In the genomic region with DNA sequence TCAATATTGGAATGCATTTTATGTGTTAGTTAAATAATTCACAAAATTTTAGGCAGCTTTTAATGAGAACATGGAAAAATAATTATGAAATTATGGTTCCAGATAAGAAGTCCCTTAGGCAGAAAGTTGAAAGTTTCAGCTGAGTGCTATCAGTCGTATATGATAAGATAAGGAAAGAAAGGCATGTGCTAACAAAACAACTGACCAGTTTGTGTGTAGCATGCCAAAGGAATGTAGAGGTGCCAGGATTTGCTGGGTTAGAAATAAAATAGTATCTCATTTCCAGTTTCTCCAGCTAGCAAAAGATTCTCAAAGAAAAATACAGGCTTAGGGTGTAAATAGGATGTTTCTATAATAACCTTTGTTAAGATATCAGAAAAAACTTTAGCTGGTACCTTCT, we compare ENCODE assay signal across 27 cellular contexts.
DNase-seq lines count a peak whose midpoint lies in the region; ATAC-seq, FAIRE-seq and TF ChIP-seq lines count a peak whose summit lies in the region.
"Had no signal": no experiment of that assay in that cellular context is flagged by ENCODE, and none has a peak within 500 bp of the region (broad histone marks: within the 10 kb centered on the region; RNA-seq: fewer than 3 reads in every experiment).

No MANE protein-coding gene starts in this region.

- no peaks in the 10 kb centered on the region for H3K9me2 ChIP-seq in SK-N-SH

- H3K9me3 Mint-ChIP-seq in endodermal cell, result no peaks in the 10 kb centered on the region

- intact Hi-C loops in pancreas (cut with DNase I), result no loop called here

- no peak overlapping the region for H3K27ac Mint-ChIP-seq in endodermal cell
- H3K27ac Mint-ChIP-seq: CD14-positive monocyte; CD4-positive, alpha-beta memory T cell; CD4-positive, CD25-positive, alpha-beta regulatory T cell; CD8-positive, alpha-beta memory T cell had no signal

- H3K27me3 Mint-ChIP-seq in endodermal cell (ENCODE audit: insufficient read depth), result no peaks in the 10 kb centered on the region
- H3K27me3 Mint-ChIP-seq: CD4-positive, alpha-beta memory T cell; CD4-positive, CD25-positive, alpha-beta regulatory T cell; CD8-positive, alpha-beta memory T cell had no signal

- H3K79me2 ChIP-seq in SK-N-SH (ENCODE audit: insufficient read depth), result no peaks in the 10 kb centered on the region

- DNase-seq in SK-N-SH (no peak), endodermal cell (no peak), pancreas (peak in 1 of 6 donors; percentile 16), GM10248 (ENCODE audit: extremely low spot score) (no peak), A172 (ENCODE audit: low spot score) (no peak)
- DNase-seq: ACHN; BE2C; C1 segment of cervical spinal cord; CD4-positive, alpha-beta memory T cell; CD4-positive, CD25-positive, alpha-beta regulatory T cell; CD8-positive, alpha-beta memory T cell; COR-L47; DMS 273 treated with DMSO at 0.1 percent for 48 hours; DMS153; DMS53; DMS79; DND-41; EL; GDM1 had no signal

- H3K4me1 ChIP-seq in SK-N-SH (ENCODE audit: control insufficient read depth in 1 of 2, insufficient read depth in 2 of 2, low read depth in 1 of 2, low read length in 1 of 2) (no peaks in the 10 kb centered on the region), endodermal cell (ENCODE audit: control insufficient read depth, insufficient read depth, low read length) (peaks cover 15% of the 10 kb centered on the region), pancreas (peaks cover 0 to 7% (median 0%) of the 10 kb centered on the region in 3 donors)
- H3K4me1 ChIP-seq: BE2C, BLaER1 had no signal

- H3K36me3 ChIP-seq in SK-N-SH (replicated peaks in 1 of 2; ENCODE audit: control insufficient read depth in 1 of 2, insufficient read depth in 2 of 2, low read length in 1 of 2) (no peaks in the 10 kb centered on the region), endodermal cell (ENCODE audit: control insufficient read depth, insufficient read depth, low read length) (no peaks in the 10 kb centered on the region), pancreas (no peaks in the 10 kb centered on the region)
- H3K36me3 ChIP-seq: BE2C, BLaER1 had no signal

- no peak overlapping the region for H3K9ac ChIP-seq in SK-N-SH
- no peak overlapping the region for H3K9ac ChIP-seq in endodermal cell (ENCODE audit: extremely low read depth, low read length, poor library complexity, severe bottlenecking)
- H3K9ac ChIP-seq: BLaER1 had no signal

- 0 out of 4 replicates have a peak, but pooled peaks of 1 of the 2 experiments have one; percentile 10 for TF ChIP-seq EP300 in SK-N-SH (IDR thresholded peaks at IDR 0.05; ENCODE audit: borderline replicate concordance in 1 of 2, low read depth in 1 of 2, low read length in 1 of 2)

- H3K27ac ChIP-seq in SK-N-SH (ENCODE audit: low read depth in 2 of 2, low read length in 1 of 2) (no peak overlapping the region), endodermal cell (ENCODE audit: low read depth, low read length) (no peak overlapping the region), pancreas (no peak overlapping the region)
- H3K27ac ChIP-seq: 22Rv1, BLaER1 had no signal

- H3K4me1 Mint-ChIP-seq in endodermal cell, result peaks cover 15% of the 10 kb centered on the region
- H3K4me1 Mint-ChIP-seq: CD14-positive monocyte; CD4-positive, alpha-beta memory T cell; CD4-positive, CD25-positive, alpha-beta regulatory T cell; CD8-positive, alpha-beta memory T cell had no signal

- H3K4me3 ChIP-seq in SK-N-SH (ENCODE audit: low read depth in 2 of 2, low read length in 1 of 2) (no peak overlapping the region), endodermal cell (ENCODE audit: low read length) (peak overlapping the region; percentile 39), pancreas (no peak overlapping the region)
- H3K4me3 ChIP-seq: BLaER1 had no signal

- H3K9me3 ChIP-seq in SK-N-SH (no peaks in the 10 kb centered on the region), endodermal cell (ENCODE audit: control insufficient read depth, low read length) (no peaks in the 10 kb centered on the region), pancreas (no peaks in the 10 kb centered on the region)
- H3K9me3 ChIP-seq: BE2C, BLaER1 had no signal

- H3K4me2 ChIP-seq in SK-N-SH, result no peak overlapping the region
- H3K4me2 ChIP-seq: BLaER1 had no signal

- WGBS in SK-N-SH (ENCODE audit: low lambda C conversion rate), result 14% methylated on average over 1 of the region's 1 CpG
- WGBS in endodermal cell (ENCODE audit: insufficient coverage in 1 of 2, insufficient read length in 1 of 2), 2 experiments, result 22 to 67% methylated on average over 1 of the region's 1 CpG
- WGBS in pancreas, 2 donors, result 7 to 10% methylated on average over 1 of the region's 1 CpG

- no peak for TF ChIP-seq RAD21 in SK-N-SH (IDR thresholded peaks at IDR 0.05; ENCODE audit: low read length)

- H3F3A ChIP-seq in SK-N-SH (replicated peaks; ENCODE audit: insufficient read depth), result no peaks in the 10 kb centered on the region

- no peak for TF ChIP-seq CTCF in SK-N-SH (IDR thresholded peaks at IDR 0.05)
- no peak for TF ChIP-seq CTCF in endodermal cell (conservative IDR thresholded peaks at IDR 0.05)
- TF ChIP-seq CTCF in pancreas (IDR thresholded peaks at IDR 0.05), result no peak
- TF ChIP-seq CTCF in GM10248 (IDR thresholded peaks at IDR 0.05; ENCODE audit: control extremely low read depth, extremely low read depth, low read depth, missing control alignments), result no peak

- no peak overlapping the region for H3K4me3 Mint-ChIP-seq in endodermal cell
- H3K4me3 Mint-ChIP-seq: CD14-positive monocyte; CD4-positive, alpha-beta memory T cell; CD4-positive, CD25-positive, alpha-beta regulatory T cell; CD8-positive, alpha-beta memory T cell had no signal

- no peaks in the 10 kb centered on the region for H4K20me1 ChIP-seq in SK-N-SH (ENCODE audit: insufficient read depth)
- H4K20me1 ChIP-seq: BLaER1 had no signal

- H2AFZ ChIP-seq in SK-N-SH (ENCODE audit: low read depth), result no peak overlapping the region

- POLR2A ChIA-PET in SK-N-SH (lab: Yijun Ruan, JAX) (no interaction called here), GM10248 (lab: Yijun Ruan, JAX) (no interaction called here)

- H3K36me3 Mint-ChIP-seq in endodermal cell (ENCODE audit: low read depth), result no peaks in the 10 kb centered on the region
- H3K36me3 Mint-ChIP-seq: CD14-positive monocyte; CD4-positive, alpha-beta memory T cell; CD4-positive, CD25-positive, alpha-beta regulatory T cell had no signal

- CTCF ChIA-PET in SK-N-SH (lab: Yijun Ruan, JAX), result no interaction called here
- CTCF ChIA-PET in GM10248 (lab: Yijun Ruan, JAX), result no interaction called here

- no peak for FAIRE-seq in pancreas (lab: Jason Lieb, UNC)
- FAIRE-seq: A204.1, GM12891, GM19239 had no signal

- H3K27me3 ChIP-seq in SK-N-SH (ENCODE audit: insufficient read depth), result no peaks in the 10 kb centered on the region
- no peaks in the 10 kb centered on the region for H3K27me3 ChIP-seq in endodermal cell (ENCODE audit: control insufficient read depth, insufficient read depth, low read length, poor library complexity, severe bottlenecking)
- H3K27me3 ChIP-seq in pancreas, result no peaks in the 10 kb centered on the region
- H3K27me3 ChIP-seq: BE2C, BLaER1 had no signal

- ATAC-seq in SK-N-SH treated with all-trans-retinoic acid at 6 μM for 48 hours, result no peak
- ATAC-seq in pancreas, result peak in 3 of 4 donors; percentile 40 to 95 (median 70)
- ATAC-seq in HG03442 (IDR thresholded peaks at IDR 0.05; ENCODE audit: unreplicated experiment), result no peak

TF ChIP-seq in SK-N-SH, 30 proteins besides CTCF, POLR2A, EP300 and RAD21:
- TF ChIP-seq MXI1 (IDR thresholded peaks at IDR 0.05; ENCODE audit: low read depth, low read length) (no peak), EZH2phosphoT487 (IDR thresholded peaks at IDR 0.05; ENCODE audit: borderline replicate concordance, low read depth) (no peak), RCOR1 (IDR thresholded peaks at IDR 0.05; ENCODE audit: low read length) (peak; percentile 22; the same call in 1 of the 2 replicates)

TF ChIP-seq in SK-N-SH treated with all-trans-retinoic acid at 6 μM for 48 hours, 23 proteins besides CTCF, POLR2A, EP300 and RAD21 (continues in another document):
- TF ChIP-seq ESRRG (CRISPR knock-in tag; IDR thresholded peaks at IDR 0.05) (no peak), ZFP30 (CRISPR knock-in tag; IDR thresholded peaks at IDR 0.05) (no peak), OSR1 (CRISPR knock-in tag; IDR thresholded peaks at IDR 0.05) (no peak)
- TF ChIP-seq, protein P1, sequence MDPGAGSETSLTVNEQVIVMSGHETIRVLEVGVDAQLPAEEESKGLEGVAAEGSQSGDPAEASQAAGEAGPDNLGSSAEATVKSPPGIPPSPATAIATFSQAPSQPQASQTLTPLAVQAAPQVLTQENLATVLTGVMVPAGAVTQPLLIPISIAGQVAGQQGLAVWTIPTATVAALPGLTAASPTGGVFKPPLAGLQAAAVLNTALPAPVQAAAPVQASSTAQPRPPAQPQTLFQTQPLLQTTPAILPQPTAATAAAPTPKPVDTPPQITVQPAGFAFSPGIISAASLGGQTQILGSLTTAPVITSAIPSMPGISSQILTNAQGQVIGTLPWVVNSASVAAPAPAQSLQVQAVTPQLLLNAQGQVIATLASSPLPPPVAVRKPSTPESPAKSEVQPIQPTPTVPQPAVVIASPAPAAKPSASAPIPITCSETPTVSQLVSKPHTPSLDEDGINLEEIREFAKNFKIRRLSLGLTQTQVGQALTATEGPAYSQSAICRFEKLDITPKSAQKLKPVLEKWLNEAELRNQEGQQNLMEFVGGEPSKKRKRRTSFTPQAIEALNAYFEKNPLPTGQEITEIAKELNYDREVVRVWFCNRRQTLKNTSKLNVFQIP (CRISPR knock-in tag; IDR thresholded peaks at IDR 0.05; ENCODE audit: borderline replicate concordance, low read depth), result no peak
- TF ChIP-seq, protein P2, sequence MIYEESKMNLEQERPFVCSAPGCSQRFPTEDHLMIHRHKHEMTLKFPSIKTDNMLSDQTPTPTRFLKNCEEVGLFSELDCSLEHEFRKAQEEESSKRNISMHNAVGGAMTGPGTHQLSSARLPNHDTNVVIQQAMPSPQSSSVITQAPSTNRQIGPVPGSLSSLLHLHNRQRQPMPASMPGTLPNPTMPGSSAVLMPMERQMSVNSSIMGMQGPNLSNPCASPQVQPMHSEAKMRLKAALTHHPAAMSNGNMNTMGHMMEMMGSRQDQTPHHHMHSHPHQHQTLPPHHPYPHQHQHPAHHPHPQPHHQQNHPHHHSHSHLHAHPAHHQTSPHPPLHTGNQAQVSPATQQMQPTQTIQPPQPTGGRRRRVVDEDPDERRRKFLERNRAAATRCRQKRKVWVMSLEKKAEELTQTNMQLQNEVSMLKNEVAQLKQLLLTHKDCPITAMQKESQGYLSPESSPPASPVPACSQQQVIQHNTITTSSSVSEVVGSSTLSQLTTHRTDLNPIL (CRISPR knock-in tag; IDR thresholded peaks at IDR 0.05; ENCODE audit: low read depth), result no peak

Comparison
In these comparisons a context has a peak if more than half of its experiments do, and no peak if none do; other contexts are left out.
1. ATAC-seq: peak in pancreas (3 of 4); none in SK-N-SH treated with all-trans-retinoic acid at 6 μM for 48 hours (single experiment) and HG03442 (single experiment).